Comparison of ENCODE assay signal across 33 cellular contexts in genomic region chr2:123262856-123263255, GRCh38.
"Had no signal": no experiment of that assay in that cellular context is flagged by ENCODE, and none has a peak within 500 bp of the region (broad histone marks: within the 10 kb centered on the region; RNA-seq: fewer than 3 reads in every experiment).

No MANE protein-coding gene starts in this region.

- DNase-seq: Karpas-422, Kasumi-1, MG63, MM.1S, MV-4-11, NCI-H1048, NCI-H1092, NCI-H1092 treated with DMSO at 0.1 percent for 48 hours, NCI-H1105, NCI-H1105 treated with DMSO at 0.1 percent for 48 hours, NCI-H1417, NCI-H1417 treated with DMSO at 0.1 percent for 48 hours, NCI-H1436, NCI-H1436 treated with DMSO at 0.1 percent for 48 hours, NCI-H146, NCI-H1694, NCI-H1694 treated with DMSO at 0.1 percent for 48 hours, NCI-H187, NCI-H187 treated with DMSO at 0.1 percent for 48 hours, NCI-H1930, NCI-H2029, NCI-H2029 treated with DMSO at 0.1 percent for 48 hours, NCI-H2081, NCI-H2081 treated with DMSO at 0.1 percent for 48 hours, NCI-H2107, NCI-H2171, NCI-H2171 treated with DMSO at 0.1 percent for 48 hours, NCI-H2227 treated with DMSO at 0.1 percent for 48 hours, NCI-H226, NCI-H345, NCI-H446, NCI-H446 treated with DMSO at 0.1 percent for 48 hours, NCI-H510A had no signal
